In the genomic region with DNA sequence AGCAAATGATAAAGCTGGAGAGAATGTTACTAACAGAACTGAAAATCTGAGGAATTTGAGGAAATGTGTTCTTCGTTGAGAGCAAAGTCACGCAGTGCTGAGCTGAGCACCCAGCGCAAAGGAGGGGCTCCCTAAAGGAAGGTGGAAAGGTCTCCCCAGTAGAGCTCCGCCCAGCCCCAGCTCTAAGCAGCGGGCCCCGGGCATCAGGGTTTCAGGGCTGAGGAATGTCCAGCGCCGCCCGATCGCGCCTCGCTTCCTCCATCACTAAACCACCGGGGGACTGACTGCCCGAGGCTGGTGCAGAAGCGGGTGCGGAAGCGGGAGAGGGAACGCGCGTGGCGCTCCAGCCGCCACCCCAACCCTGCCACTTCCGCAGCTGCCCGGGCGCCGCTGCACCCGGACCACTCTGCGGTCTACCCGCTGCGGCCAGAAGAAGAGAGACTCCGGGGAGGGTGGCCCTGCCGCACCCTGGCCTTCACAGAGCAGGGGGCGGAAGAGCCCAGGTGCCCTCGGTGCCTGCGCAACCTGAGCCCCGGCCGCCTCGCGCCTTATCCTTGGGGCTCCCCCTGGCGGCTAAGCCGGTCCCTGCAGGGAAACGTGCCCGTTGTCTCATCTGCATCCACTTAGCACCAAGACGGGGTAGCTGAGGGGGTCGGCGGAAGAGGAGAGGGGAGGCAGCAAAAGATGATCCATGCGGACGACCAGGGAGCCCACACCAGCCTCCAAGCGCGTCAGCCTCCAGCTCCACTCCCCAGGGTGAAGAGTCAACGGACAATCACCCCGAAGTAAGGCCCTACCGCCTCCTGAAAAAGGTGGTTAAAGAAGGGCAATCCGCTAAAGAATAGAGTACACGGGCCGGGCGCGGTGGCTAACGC, we compare ENCODE assay signal across 1 cellular context.
TF ChIP-seq lines count a peak whose summit lies in the region.

No MANE protein-coding gene starts in this region.

TF ChIP-seq in K562, 482 proteins besides CTCF, POLR2A, EP300 and RAD21 (continues in another document):
- TF ChIP-seq, protein P1, sequence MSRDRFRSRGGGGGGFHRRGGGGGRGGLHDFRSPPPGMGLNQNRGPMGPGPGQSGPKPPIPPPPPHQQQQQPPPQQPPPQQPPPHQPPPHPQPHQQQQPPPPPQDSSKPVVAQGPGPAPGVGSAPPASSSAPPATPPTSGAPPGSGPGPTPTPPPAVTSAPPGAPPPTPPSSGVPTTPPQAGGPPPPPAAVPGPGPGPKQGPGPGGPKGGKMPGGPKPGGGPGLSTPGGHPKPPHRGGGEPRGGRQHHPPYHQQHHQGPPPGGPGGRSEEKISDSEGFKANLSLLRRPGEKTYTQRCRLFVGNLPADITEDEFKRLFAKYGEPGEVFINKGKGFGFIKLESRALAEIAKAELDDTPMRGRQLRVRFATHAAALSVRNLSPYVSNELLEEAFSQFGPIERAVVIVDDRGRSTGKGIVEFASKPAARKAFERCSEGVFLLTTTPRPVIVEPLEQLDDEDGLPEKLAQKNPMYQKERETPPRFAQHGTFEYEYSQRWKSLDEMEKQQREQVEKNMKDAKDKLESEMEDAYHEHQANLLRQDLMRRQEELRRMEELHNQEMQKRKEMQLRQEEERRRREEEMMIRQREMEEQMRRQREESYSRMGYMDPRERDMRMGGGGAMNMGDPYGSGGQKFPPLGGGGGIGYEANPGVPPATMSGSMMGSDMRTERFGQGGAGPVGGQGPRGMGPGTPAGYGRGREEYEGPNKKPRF (IDR thresholded peaks at IDR 0.05; ENCODE audit: low read depth, low read length) = no peak
- no peak for TF ChIP-seq GABPB1 (CRISPR knock-in tag; IDR thresholded peaks at IDR 0.05)
- 0 out of 2 replicates have a peak, but pooled peaks have one; percentile 34 for TF ChIP-seq XRCC5 (IDR thresholded peaks at IDR 0.05; ENCODE audit: low read depth, low read length)
- TF ChIP-seq POLR3G (IDR thresholded peaks at IDR 0.05; ENCODE audit: extremely low read depth, insufficient read length, insufficient replicate concordance) = no peak
- TF ChIP-seq, protein P2, sequence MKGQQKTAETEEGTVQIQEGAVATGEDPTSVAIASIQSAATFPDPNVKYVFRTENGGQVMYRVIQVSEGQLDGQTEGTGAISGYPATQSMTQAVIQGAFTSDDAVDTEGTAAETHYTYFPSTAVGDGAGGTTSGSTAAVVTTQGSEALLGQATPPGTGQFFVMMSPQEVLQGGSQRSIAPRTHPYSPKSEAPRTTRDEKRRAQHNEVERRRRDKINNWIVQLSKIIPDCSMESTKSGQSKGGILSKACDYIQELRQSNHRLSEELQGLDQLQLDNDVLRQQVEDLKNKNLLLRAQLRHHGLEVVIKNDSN (CRISPR knock-in tag; IDR thresholded peaks at IDR 0.05) = no peak
- TF ChIP-seq, protein P3, sequence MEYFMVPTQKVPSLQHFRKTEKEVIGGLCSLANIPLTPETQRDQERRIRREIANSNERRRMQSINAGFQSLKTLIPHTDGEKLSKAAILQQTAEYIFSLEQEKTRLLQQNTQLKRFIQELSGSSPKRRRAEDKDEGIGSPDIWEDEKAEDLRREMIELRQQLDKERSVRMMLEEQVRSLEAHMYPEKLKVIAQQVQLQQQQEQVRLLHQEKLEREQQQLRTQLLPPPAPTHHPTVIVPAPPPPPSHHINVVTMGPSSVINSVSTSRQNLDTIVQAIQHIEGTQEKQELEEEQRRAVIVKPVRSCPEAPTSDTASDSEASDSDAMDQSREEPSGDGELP (CRISPR knock-in tag; IDR thresholded peaks at IDR 0.05; ENCODE audit: borderline replicate concordance) = peak; percentile 54; the same call in 1 of the 2 replicates
- no peak for TF ChIP-seq FOXK2 (conservative IDR thresholded peaks at IDR 0.05 in 1 of 2, IDR thresholded peaks at IDR 0.05 in 1 of 2; ENCODE audit: low read depth in 2 of 2)
- no peak for TF ChIP-seq PURB (CRISPR knock-in tag; IDR thresholded peaks at IDR 0.05; ENCODE audit: low read depth)
- peak; percentile 45 for TF ChIP-seq CXXC5 (CRISPR knock-in tag; IDR thresholded peaks at IDR 0.05)
- TF ChIP-seq PRMT5 (CRISPR knock-in tag; IDR thresholded peaks at IDR 0.05) = no peak
- TF ChIP-seq, protein P4, sequence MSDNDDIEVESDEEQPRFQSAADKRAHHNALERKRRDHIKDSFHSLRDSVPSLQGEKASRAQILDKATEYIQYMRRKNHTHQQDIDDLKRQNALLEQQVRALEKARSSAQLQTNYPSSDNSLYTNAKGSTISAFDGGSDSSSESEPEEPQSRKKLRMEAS (CRISPR knock-in tag; IDR thresholded peaks at IDR 0.05) = peak; percentile 68
- TF ChIP-seq PHF8 (IDR thresholded peaks at IDR 0.05; ENCODE audit: borderline replicate concordance, low read length) = peak; percentile 21; the same call in 1 of the 2 replicates
- no peak for TF ChIP-seq POLR2AphosphoS5 (IDR thresholded peaks at IDR 0.05; ENCODE audit: control insufficient read depth, insufficient read depth, low read depth, low read length)
- peak; percentile 59 for TF ChIP-seq HNRNPLL (IDR thresholded peaks at IDR 0.05; ENCODE audit: low read depth, low read length, poor library complexity, severe bottlenecking)
- no peak for TF ChIP-seq TRIM28 (IDR thresholded peaks at IDR 0.05)
- TF ChIP-seq PTBP1 (IDR thresholded peaks at IDR 0.05; ENCODE audit: low read depth, low read length) = no peak
- TF ChIP-seq NRF1 (conservative IDR thresholded peaks at IDR 0.05 in 1 of 2, IDR thresholded peaks at IDR 0.05 in 1 of 2) = peak; percentile 76 to 80
- peak; percentile 36 for TF ChIP-seq HMGN3 (IDR thresholded peaks at IDR 0.05; ENCODE audit: borderline replicate concordance, extremely low read depth, insufficient read length, low read depth, low read length)
- peak; percentile 14; the same call in 1 of the 2 replicates for TF ChIP-seq STAG1 (CRISPR knock-in tag; IDR thresholded peaks at IDR 0.05; ENCODE audit: borderline replicate concordance)
- TF ChIP-seq RBFOX2 (IDR thresholded peaks at IDR 0.05; ENCODE audit: low read depth, low read length) = peak; percentile 65
- TF ChIP-seq, protein P5, sequence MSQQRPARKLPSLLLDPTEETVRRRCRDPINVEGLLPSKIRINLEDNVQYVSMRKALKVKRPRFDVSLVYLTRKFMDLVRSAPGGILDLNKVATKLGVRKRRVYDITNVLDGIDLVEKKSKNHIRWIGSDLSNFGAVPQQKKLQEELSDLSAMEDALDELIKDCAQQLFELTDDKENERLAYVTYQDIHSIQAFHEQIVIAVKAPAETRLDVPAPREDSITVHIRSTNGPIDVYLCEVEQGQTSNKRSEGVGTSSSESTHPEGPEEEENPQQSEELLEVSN (IDR thresholded peaks at IDR 0.05; ENCODE audit: borderline replicate concordance in 1 of 2, extremely low read depth in 1 of 2, insufficient read depth in 1 of 2, insufficient read length in 1 of 2, low read depth in 1 of 2, low read length in 1 of 2, poor library complexity in 1 of 2, severe bottlenecking in 1 of 2) = peak; percentile 54 to 82
- TF ChIP-seq, protein P6, sequence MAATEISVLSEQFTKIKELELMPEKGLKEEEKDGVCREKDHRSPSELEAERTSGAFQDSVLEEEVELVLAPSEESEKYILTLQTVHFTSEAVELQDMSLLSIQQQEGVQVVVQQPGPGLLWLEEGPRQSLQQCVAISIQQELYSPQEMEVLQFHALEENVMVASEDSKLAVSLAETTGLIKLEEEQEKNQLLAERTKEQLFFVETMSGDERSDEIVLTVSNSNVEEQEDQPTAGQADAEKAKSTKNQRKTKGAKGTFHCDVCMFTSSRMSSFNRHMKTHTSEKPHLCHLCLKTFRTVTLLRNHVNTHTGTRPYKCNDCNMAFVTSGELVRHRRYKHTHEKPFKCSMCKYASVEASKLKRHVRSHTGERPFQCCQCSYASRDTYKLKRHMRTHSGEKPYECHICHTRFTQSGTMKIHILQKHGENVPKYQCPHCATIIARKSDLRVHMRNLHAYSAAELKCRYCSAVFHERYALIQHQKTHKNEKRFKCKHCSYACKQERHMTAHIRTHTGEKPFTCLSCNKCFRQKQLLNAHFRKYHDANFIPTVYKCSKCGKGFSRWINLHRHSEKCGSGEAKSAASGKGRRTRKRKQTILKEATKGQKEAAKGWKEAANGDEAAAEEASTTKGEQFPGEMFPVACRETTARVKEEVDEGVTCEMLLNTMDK (IDR thresholded peaks at IDR 0.05; ENCODE audit: borderline replicate concordance, insufficient read depth, low read depth, low read length, poor library complexity, severe bottlenecking) = peak; percentile 39
- 0 out of 2 replicates have a peak, but pooled peaks have one; percentile 27 for TF ChIP-seq CREM (IDR thresholded peaks at IDR 0.05; ENCODE audit: low read depth)
- no peak for TF ChIP-seq SREBF1 (IDR thresholded peaks at IDR 0.05; ENCODE audit: borderline replicate concordance, low read depth, low read length)
- TF ChIP-seq EP400 (IDR thresholded peaks at IDR 0.05) = peak; percentile 26; the same call in 1 of the 2 replicates
- TF ChIP-seq HDAC1 (IDR thresholded peaks at IDR 0.05) = peak in 1 of 2 experiments; percentile 41; a peak in 1 of 4 replicates
- peak; percentile 22; the same call in 1 of the 2 replicates for TF ChIP-seq HDAC2 (IDR thresholded peaks at IDR 0.05)
- TF ChIP-seq, protein P7, sequence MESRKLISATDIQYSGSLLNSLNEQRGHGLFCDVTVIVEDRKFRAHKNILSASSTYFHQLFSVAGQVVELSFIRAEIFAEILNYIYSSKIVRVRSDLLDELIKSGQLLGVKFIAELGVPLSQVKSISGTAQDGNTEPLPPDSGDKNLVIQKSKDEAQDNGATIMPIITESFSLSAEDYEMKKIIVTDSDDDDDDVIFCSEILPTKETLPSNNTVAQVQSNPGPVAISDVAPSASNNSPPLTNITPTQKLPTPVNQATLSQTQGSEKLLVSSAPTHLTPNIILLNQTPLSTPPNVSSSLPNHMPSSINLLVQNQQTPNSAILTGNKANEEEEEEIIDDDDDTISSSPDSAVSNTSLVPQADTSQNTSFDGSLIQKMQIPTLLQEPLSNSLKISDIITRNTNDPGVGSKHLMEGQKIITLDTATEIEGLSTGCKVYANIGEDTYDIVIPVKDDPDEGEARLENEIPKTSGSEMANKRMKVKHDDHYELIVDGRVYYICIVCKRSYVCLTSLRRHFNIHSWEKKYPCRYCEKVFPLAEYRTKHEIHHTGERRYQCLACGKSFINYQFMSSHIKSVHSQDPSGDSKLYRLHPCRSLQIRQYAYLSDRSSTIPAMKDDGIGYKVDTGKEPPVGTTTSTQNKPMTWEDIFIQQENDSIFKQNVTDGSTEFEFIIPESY (CRISPR knock-in tag; IDR thresholded peaks at IDR 0.05) = peak; percentile 88
- TF ChIP-seq, protein P8, sequence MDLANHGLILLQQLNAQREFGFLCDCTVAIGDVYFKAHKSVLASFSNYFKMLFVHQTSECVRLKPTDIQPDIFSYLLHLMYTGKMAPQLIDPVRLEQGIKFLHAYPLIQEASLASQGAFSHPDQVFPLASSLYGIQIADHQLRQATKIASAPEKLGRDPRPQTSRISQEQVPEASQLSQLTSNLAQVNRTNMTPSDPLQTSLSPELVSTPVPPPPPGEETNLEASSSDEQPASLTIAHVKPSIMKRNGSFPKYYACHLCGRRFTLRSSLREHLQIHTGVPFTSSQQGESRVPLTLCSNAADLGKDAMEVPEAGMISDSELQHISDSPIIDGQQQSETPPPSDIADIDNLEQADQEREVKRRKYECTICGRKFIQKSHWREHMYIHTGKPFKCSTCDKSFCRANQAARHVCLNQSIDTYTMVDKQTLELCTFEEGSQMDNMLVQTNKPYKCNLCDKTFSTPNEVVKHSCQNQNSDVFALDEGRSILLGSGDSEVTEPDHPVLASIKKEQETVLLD (IDR thresholded peaks at IDR 0.05) = peak; percentile 29; the same call in 1 of the 2 replicates
- no peak for TF ChIP-seq NUFIP1 (IDR thresholded peaks at IDR 0.05; ENCODE audit: partially characterized antibody)
- no peak for TF ChIP-seq KAT2B (IDR thresholded peaks at IDR 0.05; ENCODE audit: low read depth, low read length)
- TF ChIP-seq ZNF77 (CRISPR knock-in tag; IDR thresholded peaks at IDR 0.05) = no peak
- TF ChIP-seq BHLHE40 (IDR thresholded peaks at IDR 0.05; ENCODE audit: low read length) = peak; percentile 74
- TF ChIP-seq, protein P9, sequence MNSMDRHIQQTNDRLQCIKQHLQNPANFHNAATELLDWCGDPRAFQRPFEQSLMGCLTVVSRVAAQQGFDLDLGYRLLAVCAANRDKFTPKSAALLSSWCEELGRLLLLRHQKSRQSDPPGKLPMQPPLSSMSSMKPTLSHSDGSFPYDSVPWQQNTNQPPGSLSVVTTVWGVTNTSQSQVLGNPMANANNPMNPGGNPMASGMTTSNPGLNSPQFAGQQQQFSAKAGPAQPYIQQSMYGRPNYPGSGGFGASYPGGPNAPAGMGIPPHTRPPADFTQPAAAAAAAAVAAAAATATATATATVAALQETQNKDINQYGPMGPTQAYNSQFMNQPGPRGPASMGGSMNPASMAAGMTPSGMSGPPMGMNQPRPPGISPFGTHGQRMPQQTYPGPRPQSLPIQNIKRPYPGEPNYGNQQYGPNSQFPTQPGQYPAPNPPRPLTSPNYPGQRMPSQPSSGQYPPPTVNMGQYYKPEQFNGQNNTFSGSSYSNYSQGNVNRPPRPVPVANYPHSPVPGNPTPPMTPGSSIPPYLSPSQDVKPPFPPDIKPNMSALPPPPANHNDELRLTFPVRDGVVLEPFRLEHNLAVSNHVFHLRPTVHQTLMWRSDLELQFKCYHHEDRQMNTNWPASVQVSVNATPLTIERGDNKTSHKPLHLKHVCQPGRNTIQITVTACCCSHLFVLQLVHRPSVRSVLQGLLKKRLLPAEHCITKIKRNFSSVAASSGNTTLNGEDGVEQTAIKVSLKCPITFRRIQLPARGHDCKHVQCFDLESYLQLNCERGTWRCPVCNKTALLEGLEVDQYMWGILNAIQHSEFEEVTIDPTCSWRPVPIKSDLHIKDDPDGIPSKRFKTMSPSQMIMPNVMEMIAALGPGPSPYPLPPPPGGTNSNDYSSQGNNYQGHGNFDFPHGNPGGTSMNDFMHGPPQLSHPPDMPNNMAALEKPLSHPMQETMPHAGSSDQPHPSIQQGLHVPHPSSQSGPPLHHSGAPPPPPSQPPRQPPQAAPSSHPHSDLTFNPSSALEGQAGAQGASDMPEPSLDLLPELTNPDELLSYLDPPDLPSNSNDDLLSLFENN (IDR thresholded peaks at IDR 0.05; ENCODE audit: low read depth in 2 of 2, low read length in 2 of 2) = no peak
- TF ChIP-seq, protein P10, sequence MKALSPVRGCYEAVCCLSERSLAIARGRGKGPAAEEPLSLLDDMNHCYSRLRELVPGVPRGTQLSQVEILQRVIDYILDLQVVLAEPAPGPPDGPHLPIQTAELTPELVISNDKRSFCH (CRISPR knock-in tag; IDR thresholded peaks at IDR 0.05) = no peak
- TF ChIP-seq, protein P10 (tag; IDR thresholded peaks at IDR 0.05) = 0 out of 2 replicates have a peak, but pooled peaks have one; percentile 28
- TF ChIP-seq CCAR2 (IDR thresholded peaks at IDR 0.05; ENCODE audit: low read depth, low read length) = no peak
- TF ChIP-seq PTRF (tag; IDR thresholded peaks at IDR 0.05) = no peak
- no peak for TF ChIP-seq NCOA1 (IDR thresholded peaks at IDR 0.05; ENCODE audit: low read depth)
- TF ChIP-seq HNRNPL (IDR thresholded peaks at IDR 0.05; ENCODE audit: low read depth, low read length) = peak; percentile 63; the same call in 1 of the 2 replicates
- TF ChIP-seq POLR2G (IDR thresholded peaks at IDR 0.05; ENCODE audit: low read depth, low read length) = peak; percentile 66
- TF ChIP-seq TEAD2 (tag; IDR thresholded peaks at IDR 0.05) = no peak
- TF ChIP-seq, protein P11, sequence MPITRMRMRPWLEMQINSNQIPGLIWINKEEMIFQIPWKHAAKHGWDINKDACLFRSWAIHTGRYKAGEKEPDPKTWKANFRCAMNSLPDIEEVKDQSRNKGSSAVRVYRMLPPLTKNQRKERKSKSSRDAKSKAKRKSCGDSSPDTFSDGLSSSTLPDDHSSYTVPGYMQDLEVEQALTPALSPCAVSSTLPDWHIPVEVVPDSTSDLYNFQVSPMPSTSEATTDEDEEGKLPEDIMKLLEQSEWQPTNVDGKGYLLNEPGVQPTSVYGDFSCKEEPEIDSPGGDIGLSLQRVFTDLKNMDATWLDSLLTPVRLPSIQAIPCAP (CRISPR knock-in tag; IDR thresholded peaks at IDR 0.05; ENCODE audit: borderline replicate concordance) = no peak
